Comparison of ENCODE assay signal across 1 cellular context in genomic region chr19:57746580-57747471, GRCh38.
TF ChIP-seq lines count a peak whose summit lies in the region.

TSS of gene ZNF776 (plus strand) at chr19:57746815. CDS start at chr19:57747059, 244 bp downstream.

TF ChIP-seq in GM12878, 131 proteins besides CTCF, POLR2A, EP300 and RAD21 (continued from another document):
- no peak for TF ChIP-seq ZNF592 (IDR thresholded peaks at IDR 0.05)
- TF ChIP-seq PAX5 (IDR thresholded peaks at IDR 0.05; ENCODE audit: borderline replicate concordance, low read depth, low read length), result no peak
- peak; percentile 97 for TF ChIP-seq PBX3 (IDR thresholded peaks at IDR 0.05; ENCODE audit: insufficient replicate concordance, low read depth, low read length)
- TF ChIP-seq ZNF622 (IDR thresholded peaks at IDR 0.05), result no peak
- TF ChIP-seq SP1 (IDR thresholded peaks at IDR 0.05; ENCODE audit: low read depth, low read length), result peak; percentile 85
- TF ChIP-seq SIX5 (IDR thresholded peaks at IDR 0.05; ENCODE audit: low read depth, low read length, severe bottlenecking), result peak; percentile 92
- no peak for TF ChIP-seq SUZ12 (IDR thresholded peaks at IDR 0.05; ENCODE audit: unreplicated experiment)
- TF ChIP-seq POLR2AphosphoS2 (IDR thresholded peaks at IDR 0.05; ENCODE audit: low read depth, low read length), result peak; percentile 61; the same call in 1 of the 2 replicates
- TF ChIP-seq GATAD2B (conservative IDR thresholded peaks at IDR 0.05; ENCODE audit: low read depth), result peak; percentile 64; the same call in 1 of the 2 replicates
- no peak for TF ChIP-seq MTA3 (IDR thresholded peaks at IDR 0.05; ENCODE audit: borderline replicate concordance, low read length)
- 0 out of 2 replicates have a peak, but pooled peaks have one; percentile 25 for TF ChIP-seq IRF3 (IDR thresholded peaks at IDR 0.05)
- TF ChIP-seq CBFB (IDR thresholded peaks at IDR 0.05; ENCODE audit: low read depth), result peak; percentile 42; the same call in 1 of the 2 replicates
- TF ChIP-seq E2F8 (IDR thresholded peaks at IDR 0.05; ENCODE audit: low read depth, partially characterized antibody), result peak; percentile 46
- peak; percentile 15 for TF ChIP-seq MEF2B (IDR thresholded peaks at IDR 0.05; ENCODE audit: partially characterized antibody, poor library complexity, severe bottlenecking)
- peak; percentile 26; the same call in 1 of the 2 replicates for TF ChIP-seq SIN3A (IDR thresholded peaks at IDR 0.05; ENCODE audit: low read depth, low read length)
- 0 out of 2 replicates have a peak, but pooled peaks have one; percentile 43 for TF ChIP-seq NR2C1 (IDR thresholded peaks at IDR 0.05)
- peak; percentile 42; the same call in 1 of the 2 replicates for TF ChIP-seq NBN (IDR thresholded peaks at IDR 0.05)
- TF ChIP-seq BACH1 (IDR thresholded peaks at IDR 0.05; ENCODE audit: borderline replicate concordance), result no peak
- 0 out of 2 replicates have a peak, but pooled peaks have one; percentile 3 for TF ChIP-seq RFX5 (IDR thresholded peaks at IDR 0.05; ENCODE audit: low read depth, low read length)
- no peak for TF ChIP-seq IRF4 (IDR thresholded peaks at IDR 0.05; ENCODE audit: low read depth, low read length)
- TF ChIP-seq TBL1XR1 (IDR thresholded peaks at IDR 0.05; ENCODE audit: low read depth, low read length), result no peak
- TF ChIP-seq POLR2AphosphoS5 (IDR thresholded peaks at IDR 0.05; ENCODE audit: low read length), result peak; percentile 92
- TF ChIP-seq PAX8 (IDR thresholded peaks at IDR 0.05), result no peak
- no peak for TF ChIP-seq SRF (IDR thresholded peaks at IDR 0.05; ENCODE audit: low read depth in 2 of 2, low read length in 2 of 2)
- TF ChIP-seq WRNIP1 (IDR thresholded peaks at IDR 0.05; ENCODE audit: borderline replicate concordance, low read depth, low read length), result no peak; the same call in 1 of the 2 replicates
- TF ChIP-seq NFYA (IDR thresholded peaks at IDR 0.05; ENCODE audit: borderline replicate concordance, low read depth, low read length), result peak; percentile 46; the same call in 1 of the 2 replicates
- 0 out of 2 replicates have a peak, but pooled peaks have one; percentile 14 for TF ChIP-seq MAX (IDR thresholded peaks at IDR 0.05; ENCODE audit: low read depth, low read length)
- TF ChIP-seq DPF2 (IDR thresholded peaks at IDR 0.05), result peak; percentile 76; the same call in 1 of the 2 replicates
- TF ChIP-seq CEBPB (IDR thresholded peaks at IDR 0.05; ENCODE audit: borderline replicate concordance in 1 of 2, low read depth in 2 of 2, low read length in 2 of 2), result no peak
- peak; percentile 99 for TF ChIP-seq ZBTB33 (IDR thresholded peaks at IDR 0.05)
- 0 out of 2 replicates have a peak, but pooled peaks have one; percentile 96 for TF ChIP-seq MLLT1 (IDR thresholded peaks at IDR 0.05)
- TF ChIP-seq BRCA1 (IDR thresholded peaks at IDR 0.05; ENCODE audit: low read depth, low read length), result no peak
- TF ChIP-seq FOXK2 (IDR thresholded peaks at IDR 0.05), result 0 out of 2 replicates have a peak, but pooled peaks have one; percentile 19
- TF ChIP-seq NR2F1 (conservative IDR thresholded peaks at IDR 0.05), result peak; percentile 30; the same call in 1 of the 2 replicates
- TF ChIP-seq ZZZ3 (IDR thresholded peaks at IDR 0.05; ENCODE audit: control insufficient read depth, insufficient read length, low read depth), result no peak
- no peak for TF ChIP-seq TCF12 (IDR thresholded peaks at IDR 0.05; ENCODE audit: low read depth, low read length)
- TF ChIP-seq KAT2A (conservative IDR thresholded peaks at IDR 0.05; ENCODE audit: control insufficient read depth, low read depth, low read length), result no peak
- no peak for TF ChIP-seq ZNF384 (IDR thresholded peaks at IDR 0.05; ENCODE audit: borderline replicate concordance, low read depth, low read length)
- peak; percentile 32 for TF ChIP-seq SMAD1 (IDR thresholded peaks at IDR 0.05; ENCODE audit: low read depth, partially characterized antibody)
- no peak for TF ChIP-seq ESRRA (IDR thresholded peaks at IDR 0.05; ENCODE audit: low read length)
- TF ChIP-seq ZNF274 (IDR thresholded peaks at IDR 0.05; ENCODE audit: insufficient read depth, insufficient read length), result no peak
- peak; percentile 41; the same call in 1 of the 2 replicates for TF ChIP-seq RELB (IDR thresholded peaks at IDR 0.05; ENCODE audit: low read depth)
- TF ChIP-seq HDGF (IDR thresholded peaks at IDR 0.05), result 0 out of 2 replicates have a peak, but pooled peaks have one; percentile 28
- TF ChIP-seq FOS (IDR thresholded peaks at IDR 0.05; ENCODE audit: borderline replicate concordance, extremely low read depth, insufficient read length), result no peak
- TF ChIP-seq SMC3 (IDR thresholded peaks at IDR 0.05; ENCODE audit: borderline replicate concordance, low read length), result no peak
